Comparison of ENCODE assay signal across 13 cellular contexts in the genomic region with DNA sequence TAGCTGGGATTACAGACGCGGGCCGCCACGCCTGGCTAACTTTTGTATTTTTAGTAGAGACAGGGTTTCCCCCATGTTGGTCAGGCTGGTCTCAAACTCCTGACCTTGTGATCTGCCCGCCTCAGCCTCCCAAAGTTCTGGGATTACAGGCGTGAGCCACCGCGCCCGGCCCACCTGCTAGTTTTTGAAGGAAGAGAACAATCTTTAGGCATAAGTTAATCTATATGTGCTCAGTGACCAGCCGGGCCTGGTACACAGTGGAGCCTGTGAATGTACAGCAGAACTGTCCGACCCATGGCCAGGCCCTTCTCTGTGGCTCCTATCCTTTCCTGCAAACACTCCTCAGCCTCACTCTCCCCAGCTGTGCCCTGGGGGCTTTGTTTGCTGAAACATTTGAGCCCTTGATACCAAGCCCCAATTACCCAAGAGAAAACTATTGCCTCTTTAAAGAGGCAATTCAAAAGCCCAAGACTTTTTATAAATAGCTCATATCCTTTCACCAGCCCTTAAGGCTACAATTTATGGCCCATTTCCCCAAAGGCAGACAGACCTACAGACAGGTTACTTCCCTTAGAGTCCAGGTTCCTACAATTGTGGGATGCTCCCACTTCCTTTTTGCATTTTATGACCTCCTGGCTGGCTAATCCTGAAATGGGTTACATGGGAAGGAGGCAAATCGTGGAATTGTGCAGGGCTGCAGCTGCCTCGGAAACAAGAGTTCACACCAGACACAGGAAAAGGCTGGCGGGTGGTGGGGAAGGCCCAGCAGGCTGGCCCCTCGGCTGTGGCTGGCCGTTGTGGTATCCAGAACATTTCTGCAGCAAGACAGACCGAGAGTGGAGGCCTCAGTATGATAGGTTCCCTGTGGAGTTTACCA. TPM values are rescaled to one million over a fixed set of nuclear protein-coding genes. Genes with fewer than 3 reads are reported as not detected.
DNase-seq lines count a peak whose midpoint lies in the region; ATAC-seq, FAIRE-seq and TF ChIP-seq lines count a peak whose summit lies in the region.
"Had no signal": no experiment of that assay in that cellular context is flagged by ENCODE, and none has a peak within 500 bp of the region (broad histone marks: within the 10 kb centered on the region; RNA-seq: fewer than 3 reads in every experiment).

No MANE protein-coding gene starts in this region.

- POLR2A ChIA-PET in HepG2 (lab: Yijun Ruan, JAX), result no interaction called here

- H3K9ac ChIP-seq in liver (ENCODE audit: low read depth in 1 of 2, low read length in 2 of 2) (no peak overlapping the region), HepG2 (ENCODE audit: insufficient read depth, low read depth, low read length) (no peak overlapping the region), fibroblast of lung (ENCODE audit: insufficient read depth, low read length) (peak overlapping the region; percentile 27)

- TF ChIP-seq EP300 in HepG2 (IDR thresholded peaks at IDR 0.05; ENCODE audit: low read depth in 2 of 2, low read length in 2 of 2) (no peak), HepG2 (CRISPR knock-in tag; IDR thresholded peaks at IDR 0.05; ENCODE audit: borderline replicate concordance) (no peak)

- H3K4me1 ChIP-seq in liver (ENCODE audit: control insufficient read depth in 4 of 4, insufficient read depth in 4 of 4, low read length in 3 of 4), result peaks cover 0 to 5% (median 2%) of the 10 kb centered on the region in 4 donors
- H3K4me1 ChIP-seq in HepG2 (ENCODE audit: insufficient read depth, low read length), result peaks cover 10% of the 10 kb centered on the region
- peaks cover 3% of the 10 kb centered on the region for H3K4me1 ChIP-seq in fibroblast of lung (ENCODE audit: control insufficient read depth, extremely low read depth, insufficient read depth, low read length)

- TF ChIP-seq CTCF in liver (IDR thresholded peaks at IDR 0.05; ENCODE audit: low read depth, low read length, missing input control) (no peak), HepG2 (CRISPR knock-in tag; IDR thresholded peaks at IDR 0.05) (no peak), fibroblast of lung (conservative IDR thresholded peaks at IDR 0.05 in 1 of 2, IDR thresholded peaks at IDR 0.05 in 1 of 2; ENCODE audit: low read depth in 1 of 2, low read length in 2 of 2) (no peak)

- no peak for FAIRE-seq in HepG2 (lab: Jason Lieb, UNC)
- FAIRE-seq: urothelium cell line had no signal

- no peak for TF ChIP-seq POLR2A in HepG2 (IDR thresholded peaks at IDR 0.05; ENCODE audit: insufficient read depth in 1 of 2, low read depth in 2 of 2, low read length in 2 of 2)

- ATAC-seq in HepG2 (no peak), HG03159 (IDR thresholded peaks at IDR 0.05; ENCODE audit: unreplicated experiment) (peak; percentile 73), HG03565 (IDR thresholded peaks at IDR 0.05; ENCODE audit: unreplicated experiment) (no peak)
- ATAC-seq: PC-3 had no signal

- H3K27me3 ChIP-seq in liver (ENCODE audit: control insufficient read depth in 4 of 4, insufficient read depth in 4 of 4, low read length in 3 of 4) (no peaks in the 10 kb centered on the region), HepG2 (ENCODE audit: control insufficient read depth in 1 of 2, insufficient read depth in 2 of 2, low read length in 2 of 2) (no peaks in the 10 kb centered on the region), fibroblast of lung (ENCODE audit: control insufficient read depth, insufficient read depth, low read length) (no peaks in the 10 kb centered on the region)

- no peaks in the 10 kb centered on the region for H4K20me1 ChIP-seq in HepG2 (ENCODE audit: insufficient read depth, low read length)
- no peaks in the 10 kb centered on the region for H4K20me1 ChIP-seq in fibroblast of lung (ENCODE audit: control insufficient read depth, extremely low read depth, insufficient read depth, low read length)

- intact Hi-C loops in HepG2 (cut with micrococcal nuclease; ENCODE audit: unreplicated experiment), result no loop called here

- no peak overlapping the region for H3K4me2 ChIP-seq in HepG2 (ENCODE audit: low read depth, low read length)
- H3K4me2 ChIP-seq in fibroblast of lung (ENCODE audit: extremely low read depth, insufficient read depth, low read length), result peak overlapping the region; percentile 18

- no peak for DNase-seq in HepG2 (ENCODE audit: low spot score)
- no peak for DNase-seq in fibroblast of lung (ENCODE audit: low read depth in 2 of 2)
- DNase-seq in NCI-H146 treated with DMSO at 0.1 percent for 48 hours (lab: John Stamatoyannopoulos, UW; ENCODE audit: unreplicated experiment), result no peak
- DNase-seq in COLO829 (ENCODE audit: low spot score), result no peak
- DNase-seq in NCI-H2029 (lab: John Stamatoyannopoulos, UW), result no peak
- DNase-seq: activated B cell treated with CpG ODN at 0.5 μM for 24 hours, amygdala, NCI-H1092, PC-3 had no signal

- in situ Hi-C loops in HepG2 (cut with HindIII; ENCODE audit: extremely low pct_ligation_motif_present, low pct_unique_long_range_greater_than_20kb), result no loop called here

- H3K27ac ChIP-seq in liver (ENCODE audit: low read depth in 1 of 2, low read length in 2 of 2) (peak overlapping the region; percentile 10 to 18), HepG2 (ENCODE audit: extremely low read length, insufficient read depth, low read length) (no peak overlapping the region), fibroblast of lung (ENCODE audit: insufficient read depth, low read length) (peak overlapping the region; percentile 14)

- no TSS peak for BruUV-seq in HepG2 (replicated peaks; lab: Mats Ljungman, UMichigan)

- TF ChIP-seq RAD21 in liver (IDR thresholded peaks at IDR 0.05) (no peak), HepG2 (CRISPR knock-in tag; IDR thresholded peaks at IDR 0.05) (no peak)

- WGBS in liver, result 86% methylated on average over 17 of the region's 17 CpGs
- WGBS in HepG2 (ENCODE audit: low lambda C conversion rate), result 91% methylated on average over 12 of the region's 17 CpGs

- no peak overlapping the region for H2AFZ ChIP-seq in HepG2 (ENCODE audit: low read length)
- H2AFZ ChIP-seq in fibroblast of lung (ENCODE audit: low read length), result peak overlapping the region; percentile 67

- H3K9me3 ChIP-seq in liver (ENCODE audit: control insufficient read depth in 4 of 4, low read length in 3 of 4), result no peaks in the 10 kb centered on the region
- H3K9me3 ChIP-seq in HepG2 (ENCODE audit: low read length), result no peaks in the 10 kb centered on the region
- H3K9me3 ChIP-seq in fibroblast of lung (ENCODE audit: control insufficient read depth, insufficient read depth, low read depth, low read length), result no peaks in the 10 kb centered on the region

- H3K4me3 ChIP-seq in liver (ENCODE audit: low read depth in 1 of 3, low read length in 3 of 3) (no peak overlapping the region), HepG2 (replicated peaks in 1 of 3; ENCODE audit: insufficient read depth in 1 of 3, low read depth in 2 of 3, low read length in 3 of 3) (no peak overlapping the region), fibroblast of lung (replicated peaks in 1 of 4; ENCODE audit: control extremely low read depth in 1 of 4, insufficient read depth in 1 of 4, low read depth in 3 of 4, low read length in 4 of 4) (no peak overlapping the region)

- H3K79me2 ChIP-seq in HepG2 (ENCODE audit: insufficient read depth, low read length), result no peaks in the 10 kb centered on the region
- no peaks in the 10 kb centered on the region for H3K79me2 ChIP-seq in fibroblast of lung (ENCODE audit: control insufficient read depth, insufficient read depth, low read length)

- CTCF ChIA-PET in HepG2 (lab: Yijun Ruan, JAX; ENCODE audit: low intra/inter-chr PET ratio, low total read pairs), result no interaction called here

- H3K36me3 ChIP-seq in liver (ENCODE audit: control insufficient read depth in 4 of 4, insufficient read depth in 3 of 4, low read depth in 1 of 4, low read length in 3 of 4) (no peaks in the 10 kb centered on the region), HepG2 (replicated peaks in 1 of 2; ENCODE audit: control insufficient read depth in 1 of 2, insufficient read depth in 2 of 2, low read length in 2 of 2) (no peaks in the 10 kb centered on the region), fibroblast of lung (ENCODE audit: control insufficient read depth, insufficient read depth, low read length) (no peaks in the 10 kb centered on the region)

TF ChIP-seq in liver, 16 proteins besides CTCF, POLR2A, EP300 and RAD21 (continues in another document):
- TF ChIP-seq GABPA (IDR thresholded peaks at IDR 0.05 in 1 of 2, conservative IDR thresholded peaks at IDR 0.05 in 1 of 2) (no peak), FOXA2 (IDR thresholded peaks at IDR 0.05) (no peak), SP1 (IDR thresholded peaks at IDR 0.05) (no peak)

RNA-seq across cellular contexts. Expression of gene SPRY4, which starts 37.5 kb away (rescaled TPM):
- 1 to 10 TPM; 4.8 to 9.6 TPM for total RNA-seq in liver
- polyA plus RNA-seq in liver, result 1 to 10 TPM; 2.7 to 4.9 TPM
- total RNA-seq in HepG2 (2016; rRNA removed; fragmentation: Illumina TruSeq; extraction: Trizol), result 8.9 and 9.0 TPM in 2 replicates
- 1.6 and 1.8 TPM in 2 replicates for total RNA-seq in HepG2 (2016; cell fraction: cytosol; rRNA removed; fragmentation: Illumina TruSeq; extraction: Trizol; ENCODE audit: low read depth)
- total RNA-seq in HepG2 (2016; cell fraction: insoluble cytoplasmic fraction; rRNA removed; fragmentation: Illumina TruSeq; extraction: Trizol), result 8.3 and 8.7 TPM in 2 replicates
- total RNA-seq in HepG2 (2016; cell fraction: membrane; rRNA removed; fragmentation: Illumina TruSeq; extraction: Trizol), result 5.8 and 6.0 TPM in 2 replicates
- total RNA-seq in HepG2 (2016; cell fraction: nucleus; rRNA removed; fragmentation: Illumina TruSeq; extraction: Trizol), result 12.5 and 16.8 TPM in 2 replicates
- polyA plus RNA-seq in HepG2 (2011; rRNA removed), result 17.8 and 19.2 TPM in 2 replicates
- 10.9 and 12.6 TPM in 2 replicates for polyA plus RNA-seq in HepG2 (2011; cell fraction: cytosol; rRNA removed)
- polyA plus RNA-seq in HepG2 (2011; cell fraction: nucleus; rRNA removed), result 61.0 and 63.7 TPM in 2 replicates
- 10.0 and 17.2 TPM in 2 replicates for polyA plus RNA-seq in HepG2 (2012)
- polyA plus RNA-seq in HepG2 (2016; cell fraction: cytosol; fragmentation: Illumina TruSeq; extraction: Trizol; ENCODE audit: low read depth), result 0.37 and 0.40 TPM in 2 replicates
- polyA plus RNA-seq in HepG2 (2016; cell fraction: insoluble cytoplasmic fraction; fragmentation: Illumina TruSeq; extraction: Trizol; ENCODE audit: low read depth), result 6.9 and 9.0 TPM in 2 replicates
- 2.0 and 2.1 TPM in 2 replicates for polyA plus RNA-seq in HepG2 (2016; cell fraction: membrane; fragmentation: Illumina TruSeq; extraction: Trizol; ENCODE audit: low read depth)
- polyA plus RNA-seq in HepG2 (2016; cell fraction: nucleus; fragmentation: Illumina TruSeq; extraction: Trizol; ENCODE audit: insufficient read depth, low read depth), result 21.3 and 22.7 TPM in 2 replicates
- 0.09 and 81.1 TPM in 2 replicates for polyA minus RNA-seq in HepG2 (2011; rRNA and poly(A)+ RNA removed; ENCODE audit: low replicate concordance)
- polyA minus RNA-seq in HepG2 (2011; cell fraction: cytosol; rRNA and poly(A)+ RNA removed), result 21.7 and 22.2 TPM in 2 replicates
- polyA minus RNA-seq in HepG2 (2011; cell fraction: nucleus; rRNA and poly(A)+ RNA removed), result 40.0 and 40.4 TPM in 2 replicates
- 4.5 and 4.9 TPM in 2 replicates for total RNA-seq in fibroblast of lung
- polyA plus RNA-seq in fibroblast of lung, result 6.0 and 13.0 TPM in 2 replicates
- polyA plus RNA-seq in fibroblast of lung (2012), result 8.7 and 16.5 TPM in 2 replicates
- polyA minus RNA-seq in fibroblast of lung (ENCODE audit: low replicate concordance), result 33.3 and 95.6 TPM in 2 replicates
- total RNA-seq: activated B cell treated with CpG ODN at 0.5 μM for 24 hours had no signal
